1 cellular context compared by ENCODE assay signal in genomic region chr2:180406687-180407086, GRCh38.
TF ChIP-seq lines count a peak whose summit lies in the region.

No MANE protein-coding gene starts in this region.

TF ChIP-seq in HepG2, 621 proteins besides CTCF, POLR2A, EP300 and RAD21 (continued from another document):
- no peak for TF ChIP-seq PRDM4 (CRISPR knock-in tag; IDR thresholded peaks at IDR 0.05; ENCODE audit: borderline replicate concordance)
